Comparison of ENCODE assay signal across 8 cellular contexts in genomic region chr3:71062920-71063767, GRCh38.
DNase-seq lines count a peak whose midpoint lies in the region; ATAC-seq and TF ChIP-seq lines count a peak whose summit lies in the region.

No MANE protein-coding gene starts in this region.

- ATAC-seq in HG02642 (IDR thresholded peaks at IDR 0.05; ENCODE audit: poor library complexity, unreplicated experiment) (peak; percentile 39), sciatic nerve (peak; percentile 28)

- TF ChIP-seq CTCF in GM13977 (IDR thresholded peaks at IDR 0.05; ENCODE audit: extremely low read depth, insufficient read depth, missing control alignments) (no peak), foreskin fibroblast (IDR thresholded peaks at IDR 0.05; ENCODE audit: low read depth, low read length) (no peak)

- peak overlapping the region; percentile 69 to 78 for H3K4me3 ChIP-seq in foreskin fibroblast (ENCODE audit: low read depth in 1 of 2, low read length in 2 of 2)

- intact Hi-C loops in sciatic nerve (cut with DNase I): no loop called here

- in situ Hi-C loops in GM13977 (cut with MboI; ENCODE audit: low pct_unique_long_range_greater_than_20kb, low sequenced_read_pairs, unreplicated experiment) (no loop called here), G401 (cut with HindIII; ENCODE audit: low sequenced_read_pairs) (no loop called here)

- DNase-seq in GM13977 (ENCODE audit: low spot score): peak; percentile 61
- DNase-seq in RKO (ENCODE audit: low spot score): peak; percentile 92
- peak in 1 of 2 donors; percentile 52 for DNase-seq in foreskin fibroblast
- no peak for DNase-seq in sciatic nerve (ENCODE audit: low spot score)
- no peak for DNase-seq in G401 (ENCODE audit: low spot score)
- no peak for DNase-seq in DMS114 treated with DMSO at 0.1 percent for 48 hours (lab: John Stamatoyannopoulos, UW; ENCODE audit: unreplicated experiment)
- no peak for DNase-seq in SIG-M5 (lab: John Stamatoyannopoulos, UW)

Comparison
In these comparisons a context has a peak if more than half of its experiments do, and no peak if none do; other contexts are left out.
1. DNase-seq: peak in GM13977 (single experiment) and RKO (single experiment); none in sciatic nerve (single experiment), G401 (single experiment), DMS114 treated with DMSO at 0.1 percent for 48 hours (single experiment) and SIG-M5 (single experiment).